ENCODE assay signal across 23 cellular contexts in genomic region chr3:143755978-143756377, GRCh38.
DNase-seq lines count a peak whose midpoint lies in the region; ATAC-seq and TF ChIP-seq lines count a peak whose summit lies in the region.
"Had no signal": no experiment of that assay in that cellular context is flagged by ENCODE, and none has a peak within 500 bp of the region (broad histone marks: within the 10 kb centered on the region; RNA-seq: fewer than 3 reads in every experiment).

No MANE protein-coding gene starts in this region.

- peak overlapping the region; percentile 52; the same call in 1 of the 2 replicates for H2AFZ ChIP-seq in PC-9

- H3K4me1 Mint-ChIP-seq in activated T-cell treated with anti-CD3 and anti-CD28 coated beads, Interleukin-2, amount 50 U/mL, for 72 hours (ENCODE audit: low read depth), result peaks cover 56% of the 10 kb centered on the region
- H3K4me1 Mint-ChIP-seq in activated T-cell treated with anti-CD3 and anti-CD28 coated beads, Interleukin-2, amount 50 U/mL, for 4 hours (ENCODE audit: low read depth), result peaks cover 55% of the 10 kb centered on the region

- no peaks in the 10 kb centered on the region for H3K9me2 ChIP-seq in PC-9 (ENCODE audit: insufficient read depth)

- no peaks in the 10 kb centered on the region for H4K20me1 ChIP-seq in PC-9 (ENCODE audit: insufficient read depth)

- H3K4me1 ChIP-seq in PC-9 (replicated peaks; ENCODE audit: insufficient read depth), result no peaks in the 10 kb centered on the region
- H3K4me1 ChIP-seq: SJSA1 had no signal

- H3K36me3 Mint-ChIP-seq in activated T-cell treated with anti-CD3 and anti-CD28 coated beads, Interleukin-2, amount 50 U/mL, for 72 hours (ENCODE audit: insufficient read depth in 2 of 2), result peaks cover 4 to 5% of the 10 kb centered on the region in 2 donors
- H3K36me3 Mint-ChIP-seq in activated T-cell treated with anti-CD3 and anti-CD28 coated beads, Interleukin-2, amount 50 U/mL, for 4 hours (ENCODE audit: insufficient read depth), result peaks cover 2% of the 10 kb centered on the region

- peaks cover 0 to 3% of the 10 kb centered on the region in 2 donors for H3K9me3 Mint-ChIP-seq in activated T-cell treated with anti-CD3 and anti-CD28 coated beads, Interleukin-2, amount 50 U/mL, for 72 hours
- no peaks in the 10 kb centered on the region for H3K9me3 Mint-ChIP-seq in activated T-cell treated with anti-CD3 and anti-CD28 coated beads, Interleukin-2, amount 50 U/mL, for 4 hours

- no peaks in the 10 kb centered on the region for H3K36me3 ChIP-seq in PC-9 (ENCODE audit: low read depth)
- H3K36me3 ChIP-seq: MG63, SJSA1 had no signal

- TF ChIP-seq CTCF in PC-9 (conservative IDR thresholded peaks at IDR 0.05), result no peak

- H3K27ac Mint-ChIP-seq in activated T-cell treated with anti-CD3 and anti-CD28 coated beads, Interleukin-2, amount 50 U/mL, for 72 hours, result no peak overlapping the region

- H3K27ac ChIP-seq in PC-9, result no peak overlapping the region
- H3K27ac ChIP-seq: C4-2B, SJSA1 had no signal

- no peak overlapping the region for H3K4me3 Mint-ChIP-seq in activated T-cell treated with anti-CD3 and anti-CD28 coated beads, Interleukin-2, amount 50 U/mL, for 72 hours
- no peak overlapping the region for H3K4me3 Mint-ChIP-seq in activated T-cell treated with anti-CD3 and anti-CD28 coated beads, Interleukin-2, amount 50 U/mL, for 4 hours

- BruUV-seq in PC-9 (replicated peaks; lab: Mats Ljungman, UMichigan), result no TSS peak

- CTCF ChIA-PET in PC-9 (lab: Charles Lee), result no interaction called here

- H3K27me3 ChIP-seq in PC-9 (ENCODE audit: insufficient read depth, low read depth), result no peaks in the 10 kb centered on the region
- H3K27me3 ChIP-seq: MG63, SJSA1 had no signal

- H3K27me3 Mint-ChIP-seq in activated T-cell treated with anti-CD3 and anti-CD28 coated beads, Interleukin-2, amount 50 U/mL, for 72 hours (ENCODE audit: low read depth), result no peaks in the 10 kb centered on the region
- H3K27me3 Mint-ChIP-seq in activated T-cell treated with anti-CD3 and anti-CD28 coated beads, Interleukin-2, amount 50 U/mL, for 4 hours (ENCODE audit: low read depth), result no peaks in the 10 kb centered on the region

- POLR2A ChIA-PET in PC-9 (lab: Charles Lee; ENCODE audit: unreplicated experiment), result no interaction called here

- no peaks in the 10 kb centered on the region for H3K9me3 ChIP-seq in PC-9 (ENCODE audit: insufficient read depth, low read depth)
- H3K9me3 ChIP-seq: MG63, SJSA1 had no signal

- DNase-seq in activated T-cell treated with anti-CD3 and anti-CD28 coated beads, Interleukin-2, amount 50 U/mL, for 72 hours, result no peak
- no peak for DNase-seq in activated T-cell treated with anti-CD3 and anti-CD28 coated beads, Interleukin-2, amount 50 U/mL, for 4 hours
- no peak for DNase-seq in PC-9
- no peak for DNase-seq in stimulated activated naive CD8-positive, alpha-beta T cell treated with anti-CD3 and anti-CD28 coated beads, Interleukin-15, Interleukin-2, amounts not matched to agents 100 U/mL and 50 U/mL, for 24 hours
- DNase-seq in CD1c-positive myeloid dendritic cell (ENCODE audit: extremely low spot score), result no peak
- DNase-seq in epidermal melanocyte (ENCODE audit: insufficient read length, low spot score), result no peak
- DNase-seq: DMS53, GDM1, GOT3, HCEC 1CT, MG63, NCI-H1048, NCI-H1436, NCI-H2029, NCI-H226, NCI-H510A treated with DMSO at 0.1 percent for 48 hours, NCI-H748 treated with DMSO at 0.1 percent for 48 hours, OCI-M1 had no signal

- intact Hi-C loops in PC-9 (cut with micrococcal nuclease; ENCODE audit: unreplicated experiment), result no loop called here

- ATAC-seq in activated T-cell treated with anti-CD3 and anti-CD28 coated beads, Interleukin-2, amount 50 U/mL, for 72 hours (replicated peaks in 1 of 2), result peak; percentile 44 to 57
- no peak for ATAC-seq in activated T-cell treated with anti-CD3 and anti-CD28 coated beads, Interleukin-2, amount 50 U/mL, for 4 hours
- ATAC-seq in HG02852 (IDR thresholded peaks at IDR 0.05; ENCODE audit: unreplicated experiment), result peak; percentile 41
- ATAC-seq in stimulated activated naive CD8-positive, alpha-beta T cell treated with anti-CD3 and anti-CD28 coated beads, Interleukin-15, Interleukin-2, amounts not matched to agents 100 U/mL and 50 U/mL, for 24 hours, result peak; percentile 43
- ATAC-seq in GM21360 (IDR thresholded peaks at IDR 0.05; ENCODE audit: unreplicated experiment), result no peak
- ATAC-seq: Right ventricle myocardium inferior had no signal

- H3K4me2 ChIP-seq in PC-9, result no peak overlapping the region

- H3F3A ChIP-seq in PC-9 (ENCODE audit: insufficient read depth, low read depth), result no peaks in the 10 kb centered on the region

- no peaks in the 10 kb centered on the region for H3K79me2 ChIP-seq in PC-9 (ENCODE audit: low read depth)

- H3K4me3 ChIP-seq in PC-9, result no peak overlapping the region
- H3K4me3 ChIP-seq: MG63, SJSA1 had no signal

Comparison
In these comparisons a context has a peak if more than half of its experiments do, and no peak if none do; other contexts are left out.
1. ATAC-seq: peak in activated T-cell treated with anti-CD3 and anti-CD28 coated beads, Interleukin-2, amount 50 U/mL, for 72 hours (2 of 2), HG02852 (single experiment) and stimulated activated naive CD8-positive, alpha-beta T cell treated with anti-CD3 and anti-CD28 coated beads, Interleukin-15, Interleukin-2, amounts not matched to agents 100 U/mL and 50 U/mL, for 24 hours (single experiment); none in activated T-cell treated with anti-CD3 and anti-CD28 coated beads, Interleukin-2, amount 50 U/mL, for 4 hours (0 of 2) and GM21360 (single experiment).